25 cellular contexts compared by ENCODE assay signal in the genomic region with DNA sequence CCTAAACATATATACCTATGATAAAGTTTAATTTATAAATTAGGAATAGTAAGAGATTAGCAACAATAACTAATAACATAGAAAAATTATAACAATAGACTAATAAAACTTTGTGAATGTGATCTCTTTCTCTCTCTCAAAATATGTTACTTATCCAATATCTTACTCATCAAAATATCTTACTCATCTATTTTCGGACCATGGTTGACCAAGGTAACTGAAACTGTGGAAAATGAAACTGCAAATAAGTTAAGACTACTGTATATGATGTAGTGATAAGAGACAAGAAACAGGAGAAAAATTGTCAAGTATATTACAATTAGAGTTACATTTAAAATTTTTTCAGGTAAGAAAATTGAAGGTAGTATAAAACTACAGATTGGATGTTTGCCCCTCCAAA.
"Had no signal": no experiment of that assay in that cellular context is flagged by ENCODE, and none has a peak within 500 bp of the region (broad histone marks: within the 10 kb centered on the region; RNA-seq: fewer than 3 reads in every experiment).

No MANE protein-coding gene starts in this region.

- H3K9me3 Mint-ChIP-seq: T-helper 1 cell treated with Interleukin-12 subunit alpha and Interleukin-12 subunit beta and Interleukin-4 antibody, amounts not matched to agents 30 μg/mL and 1 μg/mL, for 36 hours had no signal

- H3K4me1 ChIP-seq: Peyer's patch had no signal

- H3K4me1 Mint-ChIP-seq: T-cell had no signal

- H3K27ac Mint-ChIP-seq: T-cell; T-helper 1 cell treated with Interleukin-12 subunit alpha and Interleukin-12 subunit beta and Interleukin-4 antibody, amounts not matched to agents 30 μg/mL and 1 μg/mL, for 36 hours had no signal

- H2AFZ ChIP-seq: PC-9 had no signal

- H3K36me3 ChIP-seq: Peyer's patch had no signal

- H3K4me3 ChIP-seq: PC-9, Peyer's patch had no signal

- DNase-seq: Kasumi-1, KG1, MV-4-11, NCI-H1048, NCI-H1105 treated with DMSO at 0.1 percent for 48 hours, NCI-H1417 treated with DMSO at 0.1 percent for 48 hours, NCI-H146, NCI-H1694 treated with DMSO at 0.1 percent for 48 hours, NCI-H1930, NCI-H2081, NCI-H2107, NCI-H2227 treated with DMSO at 0.1 percent for 48 hours, NCI-H524, NCI-H526 treated with DMSO at 0.1 percent for 48 hours, NCI-H748 treated with DMSO at 0.1 percent for 48 hours, PC-9, Peyer's patch, SHP77, SK-N-SH, SW 1271, T-cell had no signal

- H3K27me3 Mint-ChIP-seq: T-cell had no signal

- H3K4me3 Mint-ChIP-seq: T-cell; T-helper 1 cell treated with Interleukin-12 subunit alpha and Interleukin-12 subunit beta and Interleukin-4 antibody, amounts not matched to agents 30 μg/mL and 1 μg/mL, for 36 hours had no signal

- H3K27me3 ChIP-seq: Peyer's patch had no signal

- ATAC-seq: T-cell had no signal

- H3K9ac ChIP-seq: SK-N-SH had no signal

- H3K9me3 ChIP-seq: Peyer's patch, SK-N-SH had no signal

- FAIRE-seq: HTR-8/SVneo had no signal

- H3K27ac ChIP-seq: HL-60, PC-9, Peyer's patch, RWPE1 had no signal

- H3K4me2 ChIP-seq: PC-9, SK-N-SH had no signal

- H3K36me3 Mint-ChIP-seq: T-cell had no signal
